ENCODE assay signal across 8 cellular contexts in the genomic region with DNA sequence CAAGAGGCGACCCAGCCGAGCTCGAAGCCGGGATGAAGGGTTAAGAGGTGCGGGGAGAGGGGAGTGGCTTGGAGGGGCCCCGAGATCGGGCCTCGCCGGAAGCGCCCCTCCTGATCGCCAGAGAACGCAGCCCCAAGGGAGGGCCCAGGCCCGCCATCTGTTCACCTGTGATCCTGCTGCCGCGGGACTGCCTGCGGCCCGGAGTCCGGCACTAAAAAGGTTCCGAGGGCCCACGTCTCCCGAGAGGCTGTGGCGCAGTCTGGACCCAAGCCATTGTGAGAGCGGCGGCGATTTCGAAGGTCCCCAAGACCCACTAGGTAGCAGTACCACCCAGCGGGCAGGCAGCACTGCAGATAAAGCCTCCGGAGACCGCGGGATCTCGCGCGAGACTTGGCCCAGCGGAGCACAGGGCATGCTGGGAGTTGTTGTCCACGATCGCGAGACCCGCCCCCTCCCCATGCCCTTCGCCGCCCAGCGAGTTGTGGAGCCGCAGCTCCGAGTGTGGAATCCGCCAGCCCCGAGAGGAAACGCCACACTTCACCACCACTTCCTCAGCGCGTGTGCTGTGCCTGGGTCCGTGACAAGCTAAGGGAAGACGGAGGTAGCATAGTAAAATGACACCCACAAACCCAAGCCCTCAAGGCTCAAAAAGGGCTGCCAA. TPM values are rescaled to one million over a fixed set of nuclear protein-coding genes. Genes with fewer than 3 reads are reported as not detected.
DNase-seq lines count a peak whose midpoint lies in the region; ATAC-seq and TF ChIP-seq lines count a peak whose summit lies in the region.

A gene with protein sequence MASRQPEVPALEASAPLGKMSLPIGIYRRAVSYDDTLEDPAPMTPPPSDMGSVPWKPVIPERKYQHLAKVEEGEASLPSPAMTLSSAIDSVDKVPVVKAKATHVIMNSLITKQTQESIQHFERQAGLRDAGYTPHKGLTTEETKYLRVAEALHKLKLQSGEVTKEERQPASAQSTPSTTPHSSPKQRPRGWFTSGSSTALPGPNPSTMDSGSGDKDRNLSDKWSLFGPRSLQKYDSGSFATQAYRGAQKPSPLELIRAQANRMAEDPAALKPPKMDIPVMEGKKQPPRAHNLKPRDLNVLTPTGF (minus strand): TSS at position 328 of the 661 bp plus-strand sequence. CDS start 2,256 bp downstream, outside the sequence.

- H3K9me2 ChIP-seq in Loucy (replicated peaks; ENCODE audit: low read depth, low read length) = no peaks in the 10 kb centered on the region

- H3K4me2 ChIP-seq in Loucy (ENCODE audit: low read depth, low read length, poor library complexity, severe bottlenecking) = peak within 1 kb of the TSS; percentile 79

- no peaks in the 10 kb centered on the region for H3K9me3 ChIP-seq in Loucy (ENCODE audit: insufficient read depth, low read depth, low read length)

- peaks cover 42% of the 10 kb centered on the region for H3K27me3 ChIP-seq in H7 (ENCODE audit: control insufficient read depth, insufficient read depth, low read length)
- H3K27me3 ChIP-seq in Loucy (ENCODE audit: insufficient read depth, low read length, poor library complexity, severe bottlenecking) = no peaks in the 10 kb centered on the region

- H3K9ac ChIP-seq in Loucy (ENCODE audit: low read depth, low read length, poor library complexity, severe bottlenecking) = peak within 1 kb of the TSS; percentile 89

- peaks cover 44% of the 10 kb centered on the region for H3K27me3 Mint-ChIP-seq in nephron progenitor cell (ENCODE audit: low read depth, poor library complexity)
- H3K27me3 Mint-ChIP-seq in stimulated activated naive CD8-positive, alpha-beta T cell treated with anti-CD3 and anti-CD28 coated beads, Interleukin-15, amount 100 ng/mL, for 72 hours = no peaks in the 10 kb centered on the region

- TF ChIP-seq POLR2A in Raji (IDR thresholded peaks at IDR 0.05; ENCODE audit: insufficient read depth, low read depth, low read length) = peak; percentile 99

- peak; percentile 93 for ATAC-seq in stimulated activated naive CD8-positive, alpha-beta T cell treated with anti-CD3 and anti-CD28 coated beads, Interleukin-15, amount 100 ng/mL, for 72 hours

- no peaks in the 10 kb centered on the region for H3F3A ChIP-seq in Loucy (ENCODE audit: low read depth)

- H3K4me3 ChIP-seq in H7 (ENCODE audit: insufficient read depth, low read depth, low read length) (peak within 1 kb of the TSS; percentile 95), Loucy (ENCODE audit: low read length, poor library complexity, severe bottlenecking) (peak within 1 kb of the TSS; percentile 81), fibroblast of the aortic adventitia (ENCODE audit: low read depth, low read length) (peak within 1 kb of the TSS; percentile 96)

- H3K4me1 ChIP-seq in Loucy (ENCODE audit: insufficient read depth, low read length, poor library complexity, severe bottlenecking) = peaks cover 12% of the 10 kb centered on the region

- peak within 1 kb of the TSS; percentile 69 for H2AFZ ChIP-seq in Loucy (ENCODE audit: low read length)

- H3K36me3 Mint-ChIP-seq in nephron progenitor cell (ENCODE audit: low read depth) = peaks cover 29% of the 10 kb centered on the region

- TF ChIP-seq CTCF in Loucy (conservative IDR thresholded peaks at IDR 0.05; ENCODE audit: low read length) = no peak
- peak; percentile 34 for TF ChIP-seq CTCF in fibroblast of the aortic adventitia (IDR thresholded peaks at IDR 0.05; ENCODE audit: insufficient read depth, low read length)
- TF ChIP-seq CTCF in nephron progenitor cell (IDR thresholded peaks at IDR 0.05) = no peak

- H3K27ac Mint-ChIP-seq in nephron progenitor cell = peak within 1 kb of the TSS; percentile 96
- H3K27ac Mint-ChIP-seq in stimulated activated naive CD8-positive, alpha-beta T cell treated with anti-CD3 and anti-CD28 coated beads, Interleukin-15, amount 100 ng/mL, for 72 hours = peak within 1 kb of the TSS; percentile 98 to 99

- H3K36me3 ChIP-seq in H7 (replicated peaks; ENCODE audit: control insufficient read depth, insufficient read depth, low read length) = peaks cover 3% of the 10 kb centered on the region
- no peaks in the 10 kb centered on the region for H3K36me3 ChIP-seq in Loucy (ENCODE audit: insufficient read depth, low read length)

- peaks cover 38% of the 10 kb centered on the region for H3K79me2 ChIP-seq in Loucy (ENCODE audit: insufficient read depth, low read length)

- H3K9me3 Mint-ChIP-seq in nephron progenitor cell = no peaks in the 10 kb centered on the region
- H3K9me3 Mint-ChIP-seq in stimulated activated naive CD8-positive, alpha-beta T cell treated with anti-CD3 and anti-CD28 coated beads, Interleukin-15, amount 100 ng/mL, for 72 hours = no peaks in the 10 kb centered on the region

- H3K4me1 Mint-ChIP-seq in nephron progenitor cell = peaks cover 18% of the 10 kb centered on the region
- H3K4me1 Mint-ChIP-seq in stimulated activated naive CD8-positive, alpha-beta T cell treated with anti-CD3 and anti-CD28 coated beads, Interleukin-15, amount 100 ng/mL, for 72 hours = peaks cover 49% of the 10 kb centered on the region

- peak within 1 kb of the TSS; percentile 95 for H3K4me3 Mint-ChIP-seq in nephron progenitor cell
- peak within 1 kb of the TSS; percentile 98 for H3K4me3 Mint-ChIP-seq in stimulated activated naive CD8-positive, alpha-beta T cell treated with anti-CD3 and anti-CD28 coated beads, Interleukin-15, amount 100 ng/mL, for 72 hours

- in situ Hi-C loops in G401 (cut with HindIII; ENCODE audit: low sequenced_read_pairs) = no loop called here

- peaks cover 15% of the 10 kb centered on the region for H4K20me1 ChIP-seq in Loucy (ENCODE audit: insufficient read depth, low read length, poor library complexity, severe bottlenecking)

- DNase-seq in G401 (ENCODE audit: low spot score) (peak; percentile 92), H7 (peak; percentile 92), fibroblast of the aortic adventitia (ENCODE audit: low read depth) (peak; percentile 88), nephron progenitor cell (peak; percentile 92)
- DNase-seq in activated effector memory CD4-positive, alpha-beta T cell treated with Interleukin-2 at 50 U/mL for 16 hours = peak; percentile 95
- DNase-seq in stimulated activated naive CD8-positive, alpha-beta T cell treated with anti-CD3 and anti-CD28 coated beads, Interleukin-15, amount 100 ng/mL, for 72 hours = peak; percentile 91 to 94

RNA-seq across cellular contexts. Expression of the gene that starts here (rescaled TPM):
- 112 and 117 TPM in 2 replicates for total RNA-seq in G401 (2014; rRNA removed; shearing (Covaris generic))
- total RNA-seq in H7 (2014; rRNA removed; shearing (Covaris generic)) = 77.3 and 78.2 TPM in 2 replicates
- 33.7 and 81.8 TPM in 2 replicates for total RNA-seq in fibroblast of the aortic adventitia (ENCODE audit: low replicate concordance)

Comparison
In these comparisons a context has a peak if more than half of its experiments do, and no peak if none do; other contexts are left out.
1. Peak in every context shown above with its lines: DNase-seq, ATAC-seq and H3K4me3 ChIP-seq.